ENCODE assay signal across 17 cellular contexts in the genomic region with DNA sequence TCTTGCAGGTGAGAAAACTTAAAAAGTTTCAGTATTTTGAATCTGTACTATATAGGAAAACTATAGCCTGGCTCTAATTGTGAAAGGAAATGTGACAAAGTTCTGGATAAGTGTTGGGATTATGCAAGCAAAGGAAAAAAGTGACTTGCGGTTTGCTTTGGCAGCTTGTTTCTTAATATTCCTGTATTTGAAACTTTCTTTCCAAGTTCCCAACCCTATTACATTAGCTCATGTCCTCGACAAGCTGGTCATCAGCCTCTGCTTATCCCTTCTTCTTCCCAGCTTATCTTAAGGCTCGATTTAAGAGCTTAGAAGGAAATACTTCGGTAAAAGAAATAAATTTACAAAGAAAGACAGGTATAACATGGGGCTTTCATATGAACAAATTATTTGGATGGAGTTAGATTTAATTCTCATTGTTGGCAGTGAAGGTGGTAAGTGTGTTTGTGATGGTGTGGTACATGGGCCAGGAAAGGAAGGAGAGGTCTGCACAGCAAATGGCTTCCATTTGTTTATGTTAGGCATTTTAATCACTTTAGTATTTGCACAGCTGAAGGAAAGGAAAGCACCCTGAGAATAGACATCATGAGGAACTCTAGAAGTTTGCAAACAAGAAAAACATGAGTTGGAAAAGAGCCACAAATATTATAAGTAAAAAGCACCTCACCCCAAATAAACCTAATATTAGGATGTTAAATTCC. TPM values are rescaled to one million over a fixed set of nuclear protein-coding genes. Genes with fewer than 3 reads are reported as not detected.
DNase-seq lines count a peak whose midpoint lies in the region; ATAC-seq and TF ChIP-seq lines count a peak whose summit lies in the region.
"Had no signal": no experiment of that assay in that cellular context is flagged by ENCODE, and none has a peak within 500 bp of the region (broad histone marks: within the 10 kb centered on the region; RNA-seq: fewer than 3 reads in every experiment).

No MANE protein-coding gene starts in this region.

- no peak overlapping the region for H3K4me3 Mint-ChIP-seq in H9
- no peak overlapping the region for H3K4me3 Mint-ChIP-seq in stimulated activated naive CD8-positive, alpha-beta T cell treated with anti-CD3 and anti-CD28 coated beads, Interleukin-15, amount 100 ng/mL, for 72 hours
- H3K4me3 Mint-ChIP-seq: activated CD8-positive, alpha-beta T cell treated with anti-CD3 and anti-CD28 coated beads, Interleukin-2, amount 10 ng/mL, durations not matched to agents 7 days and 5 days; stimulated activated naive CD8-positive, alpha-beta T cell treated with anti-CD3 and anti-CD28 coated beads, Interleukin-15, Interleukin-2, amounts not matched to agents 100 ng/mL and 50 ng/mL, for 24 hours had no signal

- H3K36me3 ChIP-seq in GM23248 (ENCODE audit: low read depth), result no peaks in the 10 kb centered on the region

- peak overlapping the region; percentile 55 for H3K27ac ChIP-seq in GM23248
- H3K27ac ChIP-seq in H9 (ENCODE audit: insufficient read length, low read depth, low read length), result no peak overlapping the region
- H3K27ac ChIP-seq: HL-60 had no signal

- no peak overlapping the region for H3T11ph ChIP-seq in H9 (ENCODE audit: low read length)

- TF ChIP-seq CTCF in cardiac fibroblast (IDR thresholded peaks at IDR 0.05; ENCODE audit: low read depth, low read length) (no peak), H9 (conservative IDR thresholded peaks at IDR 0.05) (no peak)

- H3K27me3 ChIP-seq in GM23248 (replicated peaks; ENCODE audit: insufficient read depth), result no peaks in the 10 kb centered on the region
- no peaks in the 10 kb centered on the region for H3K27me3 ChIP-seq in H9 (ENCODE audit: insufficient read depth, low read length)

- H3K23ac ChIP-seq in H9 (ENCODE audit: insufficient read length, low read depth, low read length), result no peak overlapping the region

- H3K36me3 Mint-ChIP-seq in H9 (ENCODE audit: insufficient read depth in 1 of 3, low read depth in 3 of 3), result no peaks in the 10 kb centered on the region

- peak overlapping the region; percentile 28; the same call in 1 of the 2 replicates for H3K9ac ChIP-seq in GM23248
- H3K9ac ChIP-seq in H9 (ENCODE audit: extremely low read depth, insufficient read length, low read length), result no peak overlapping the region

- H4K20me1 ChIP-seq in GM23248 (ENCODE audit: insufficient read depth), result no peaks in the 10 kb centered on the region
- no peaks in the 10 kb centered on the region for H4K20me1 ChIP-seq in H9 (ENCODE audit: control insufficient read depth, insufficient read depth, insufficient read length)

- WGBS in GM23248 (ENCODE audit: low coverage in 1 of 2, low lambda C conversion rate in 2 of 2, missing lambda C conversion rate in 2 of 2), 2 experiments, result 1 to 9% methylated on average over 4 of the region's 4 CpGs
- WGBS in H9 (ENCODE audit: extremely low coverage, insufficient read length, low lambda C conversion rate), result no CpG with 5 or more reads among the region's 4 CpGs

- no peaks in the 10 kb centered on the region for H3K23me2 ChIP-seq in H9 (ENCODE audit: insufficient read length, low read depth, low read length, poor library complexity, severe bottlenecking)

- H3K79me1 ChIP-seq in H9 (ENCODE audit: insufficient read depth, low read depth, low read length, poor library complexity, severe bottlenecking), result no peaks in the 10 kb centered on the region

- no peak overlapping the region for H3K4ac ChIP-seq in H9 (ENCODE audit: low read depth, low read length)

- H3K4me3 ChIP-seq in GM23248, result peak overlapping the region; percentile 35
- H3K4me3 ChIP-seq in cardiac fibroblast (replicated peaks in 1 of 2; ENCODE audit: low read depth in 2 of 2, low read length in 2 of 2), result no peak overlapping the region

- H2BK120ac ChIP-seq in H9 (ENCODE audit: low read depth, low read length, poor library complexity, severe bottlenecking), result no peak overlapping the region

- H4K5ac ChIP-seq in H9 (ENCODE audit: insufficient read length, low read depth, low read length), result no peak overlapping the region

- no peak overlapping the region for H2BK15ac ChIP-seq in H9 (ENCODE audit: low read depth, low read length)

- H3K56ac ChIP-seq in H9 (ENCODE audit: insufficient read length, low read depth, low read length), result no peak overlapping the region

- H3K4me2 ChIP-seq in GM23248 (ENCODE audit: unreplicated experiment) (peak overlapping the region; percentile 69), H9 (ENCODE audit: insufficient read depth, insufficient read length, low read length) (no peak overlapping the region)

- H3K4me1 Mint-ChIP-seq in H9, result no peaks in the 10 kb centered on the region; a peak in 1 of 4 replicates
- no peaks in the 10 kb centered on the region for H3K4me1 Mint-ChIP-seq in stimulated activated naive CD8-positive, alpha-beta T cell treated with anti-CD3 and anti-CD28 coated beads, Interleukin-15, amount 100 ng/mL, for 72 hours

- H2BK12ac ChIP-seq in H9 (ENCODE audit: insufficient read length, low read depth, low read length), result no peak overlapping the region

- no peaks in the 10 kb centered on the region for H3K9me3 Mint-ChIP-seq in H9
- no peaks in the 10 kb centered on the region for H3K9me3 Mint-ChIP-seq in stimulated activated naive CD8-positive, alpha-beta T cell treated with anti-CD3 and anti-CD28 coated beads, Interleukin-15, amount 100 ng/mL, for 72 hours
- H3K9me3 Mint-ChIP-seq: stimulated activated naive CD8-positive, alpha-beta T cell treated with anti-CD3 and anti-CD28 coated beads, Interleukin-15, Interleukin-2, amounts not matched to agents 100 ng/mL and 50 ng/mL, for 24 hours had no signal

- H3F3A ChIP-seq in GM23248 (ENCODE audit: insufficient read depth), result peaks cover 30% of the 10 kb centered on the region

- in situ Hi-C loops in GM23248 (cut with MboI), result no loop called here

- no peak overlapping the region for H2BK20ac ChIP-seq in H9 (ENCODE audit: low read depth, low read length, poor library complexity, severe bottlenecking)

- peak overlapping the region; percentile 56 for H2AFZ ChIP-seq in GM23248
- no peak overlapping the region for H2AFZ ChIP-seq in H9 (ENCODE audit: low read length)

- no peak overlapping the region for H3K14ac ChIP-seq in H9 (ENCODE audit: insufficient read depth, low read length)

- no peak for ATAC-seq in stimulated activated naive CD8-positive, alpha-beta T cell treated with anti-CD3 and anti-CD28 coated beads, Interleukin-15, amount 100 ng/mL, for 72 hours
- no peak for ATAC-seq in HG03095 (IDR thresholded peaks at IDR 0.05; ENCODE audit: unreplicated experiment)
- no peak for ATAC-seq in SK-N-SH treated with all-trans-retinoic acid at 6 μM for 48 hours
- ATAC-seq: activated CD8-positive, alpha-beta T cell treated with anti-CD3 and anti-CD28 coated beads, Interleukin-2, amount 10 ng/mL, durations not matched to agents 7 days and 5 days had no signal

- no peaks in the 10 kb centered on the region for H3K9me2 ChIP-seq in GM23248 (ENCODE audit: insufficient read depth)

- no peak overlapping the region for H4K91ac ChIP-seq in H9 (ENCODE audit: insufficient read length, low read depth, low read length)

- H4K8ac ChIP-seq in H9 (replicated peaks; ENCODE audit: insufficient read length, low read depth, low read length), result no peak overlapping the region

- H3K79me2 ChIP-seq in GM23248 (ENCODE audit: insufficient read depth), result no peaks in the 10 kb centered on the region
- no peaks in the 10 kb centered on the region for H3K79me2 ChIP-seq in H9 (ENCODE audit: insufficient read depth, low read length)

- H3K27me3 Mint-ChIP-seq in H9 (ENCODE audit: low read depth), result no peaks in the 10 kb centered on the region
- no peaks in the 10 kb centered on the region for H3K27me3 Mint-ChIP-seq in stimulated activated naive CD8-positive, alpha-beta T cell treated with anti-CD3 and anti-CD28 coated beads, Interleukin-15, amount 100 ng/mL, for 72 hours
- H3K27me3 Mint-ChIP-seq: stimulated activated naive CD8-positive, alpha-beta T cell treated with anti-CD3 and anti-CD28 coated beads, Interleukin-15, Interleukin-2, amounts not matched to agents 100 ng/mL and 50 ng/mL, for 24 hours had no signal

- no peak overlapping the region for H3K18ac ChIP-seq in H9 (ENCODE audit: insufficient read length, low read depth, low read length)

- DNase-seq in GM23248, result peak; percentile 79
- peak; percentile 48 to 83 for DNase-seq in cardiac fibroblast (ENCODE audit: low read depth in 2 of 2)
- peak; percentile 70 for DNase-seq in iris pigment epithelial cell (ENCODE audit: low read depth)
- peak; percentile 78 for DNase-seq in stromal cell of bone marrow (ENCODE audit: low read depth)
- DNase-seq in H9, result no peak
- DNase-seq in stimulated activated naive CD8-positive, alpha-beta T cell treated with anti-CD3 and anti-CD28 coated beads, Interleukin-15, amount 100 ng/mL, for 72 hours, result no peak
- DNase-seq: activated CD8-positive, alpha-beta T cell treated with anti-CD3 and anti-CD28 coated beads, Interleukin-2, amount 10 ng/mL, durations not matched to agents 7 days and 5 days; effector CD8-positive, alpha-beta T cell; glutamatergic neuron; NCI-H1436 treated with DMSO at 0.1 percent for 48 hours; NCI-H526 had no signal

- peaks cover 38% of the 10 kb centered on the region for H3K4me1 ChIP-seq in GM23248 (ENCODE audit: insufficient read depth)
- no peaks in the 10 kb centered on the region for H3K4me1 ChIP-seq in H9 (ENCODE audit: insufficient read depth, low read length)

- no peak overlapping the region for H3K27ac Mint-ChIP-seq in H9
- H3K27ac Mint-ChIP-seq in stimulated activated naive CD8-positive, alpha-beta T cell treated with anti-CD3 and anti-CD28 coated beads, Interleukin-15, amount 100 ng/mL, for 72 hours, result no peak overlapping the region
- H3K27ac Mint-ChIP-seq: activated CD8-positive, alpha-beta T cell treated with anti-CD3 and anti-CD28 coated beads, Interleukin-2, amount 10 ng/mL, durations not matched to agents 7 days and 5 days; stimulated activated naive CD8-positive, alpha-beta T cell treated with anti-CD3 and anti-CD28 coated beads, Interleukin-15, Interleukin-2, amounts not matched to agents 100 ng/mL and 50 ng/mL, for 24 hours had no signal

- no peak overlapping the region for H2BK5ac ChIP-seq in H9 (ENCODE audit: insufficient read length, low read length)

- no peak overlapping the region for H2AK5ac ChIP-seq in H9 (ENCODE audit: insufficient read length, low read length)

- H3K9me3 ChIP-seq in GM23248 (ENCODE audit: low read depth) (no peaks in the 10 kb centered on the region), H9 (ENCODE audit: control insufficient read depth, low read depth, low read length) (no peaks in the 10 kb centered on the region)

TF ChIP-seq in SK-N-SH treated with all-trans-retinoic acid at 6 μM for 48 hours, 23 proteins besides CTCF, POLR2A, EP300 and RAD21 (continues in another document):
- TF ChIP-seq ZFP30 (CRISPR knock-in tag; IDR thresholded peaks at IDR 0.05), result no peak

RNA-seq across cellular contexts. Expression of gene MYOZ2, which starts 5.1 kb away (rescaled TPM):
- 0.22 TPM in 1 of 2 replicates, not detected in the other for total RNA-seq in GM23248 (2014; rRNA removed; shearing (Covaris generic))
- 0.35 and 0.59 TPM in 2 replicates for polyA plus RNA-seq in GM23248 (2016; fragmentation: Nextera tagmentation; extraction: Ambion mirVana)
- total RNA-seq in H9 (2021), result not detected in 2 replicates
- total RNA-seq: activated CD8-positive, alpha-beta T cell treated with anti-CD3 and anti-CD28 coated beads, Interleukin-2, amount 10 ng/mL, durations not matched to agents 7 days and 5 days; kidney epithelial cell had no signal
- polyA plus RNA-seq: neural cell had no signal

Comparison
In these comparisons a context has a peak if more than half of its experiments do, and no peak if none do; other contexts are left out.
1. DNase-seq: peak in GM23248 (single experiment), cardiac fibroblast (2 of 2), iris pigment epithelial cell (single experiment) and stromal cell of bone marrow (single experiment); none in H9 (single experiment) and stimulated activated naive CD8-positive, alpha-beta T cell treated with anti-CD3 and anti-CD28 coated beads, Interleukin-15, amount 100 ng/mL, for 72 hours (0 of 2).